10 cellular contexts compared by ENCODE assay signal in the genomic region with DNA sequence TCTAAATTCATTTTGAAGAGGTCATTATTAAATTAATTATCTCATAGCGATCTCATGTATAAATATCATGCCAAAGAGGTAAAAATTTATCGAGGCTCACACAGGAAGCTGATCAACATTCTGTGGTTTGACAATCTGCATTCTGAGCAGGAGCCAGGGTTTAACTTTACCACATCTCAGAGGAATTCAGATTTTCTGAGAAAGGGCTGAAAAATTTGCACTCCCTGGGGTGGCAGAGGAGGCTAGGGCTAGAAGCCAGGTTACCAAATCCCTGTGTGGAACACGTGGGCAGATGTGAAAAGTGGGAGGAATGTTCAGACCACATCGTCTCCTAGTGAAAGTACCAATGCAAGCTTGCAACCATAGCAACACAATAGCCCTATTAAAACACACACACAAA.
A peak's percentile ranks its signal among the peaks of the same experiment; 100 is the strongest.
DNase-seq lines count a peak whose midpoint lies in the region; ATAC-seq and TF ChIP-seq lines count a peak whose summit lies in the region.
"Had no signal": no experiment of that assay in that cellular context is flagged by ENCODE, and none has a peak within 500 bp of the region (broad histone marks: within the 10 kb centered on the region; RNA-seq: fewer than 3 reads in every experiment).

No MANE protein-coding gene starts in this region.

- H4K20me1 ChIP-seq in Loucy (ENCODE audit: insufficient read depth, low read length, poor library complexity, severe bottlenecking): no peaks in the 10 kb centered on the region

- H3K4me2 ChIP-seq in Loucy (ENCODE audit: low read depth, low read length, poor library complexity, severe bottlenecking): peak overlapping the region; percentile 10

- ATAC-seq in natural killer cell: peak in 2 of 3 donors; percentile 52 to 55

- H3K27me3 Mint-ChIP-seq in natural killer cell (ENCODE audit: low read depth in 2 of 2): no peaks in the 10 kb centered on the region

- H3K4me3 Mint-ChIP-seq in natural killer cell: no peak overlapping the region
- H3K4me3 Mint-ChIP-seq: activated B cell treated with CpG ODN at 0.5 μM for 24 hours had no signal

- no peaks in the 10 kb centered on the region for H3F3A ChIP-seq in Loucy (ENCODE audit: low read depth)

- H3K36me3 Mint-ChIP-seq in natural killer cell: no peaks in the 10 kb centered on the region

- H3K27me3 ChIP-seq in AG04450 (ENCODE audit: control insufficient read depth, insufficient read depth, low read length): no peaks in the 10 kb centered on the region
- H3K27me3 ChIP-seq in Loucy (ENCODE audit: insufficient read depth, low read length, poor library complexity, severe bottlenecking): no peaks in the 10 kb centered on the region

- intact Hi-C loops in natural killer cell (cut with micrococcal nuclease): no loop called here

- H3K9me2 ChIP-seq in Loucy (replicated peaks; ENCODE audit: low read depth, low read length): no peaks in the 10 kb centered on the region

- no peak overlapping the region for H3K9ac ChIP-seq in Loucy (ENCODE audit: low read depth, low read length, poor library complexity, severe bottlenecking)

- H3K27ac ChIP-seq in AG04450 (ENCODE audit: low read depth, low read length): no peak overlapping the region
- H3K27ac ChIP-seq in RWPE1: no peak overlapping the region
- H3K27ac ChIP-seq: HL-60 had no signal

- no peaks in the 10 kb centered on the region for H3K36me3 ChIP-seq in Loucy (ENCODE audit: insufficient read depth, low read length)

- H3K27ac Mint-ChIP-seq in natural killer cell: peak overlapping the region in 1 of 2 donors; percentile 39
- H3K27ac Mint-ChIP-seq: activated B cell treated with CpG ODN at 0.5 μM for 24 hours had no signal

- H3K4me1 Mint-ChIP-seq in natural killer cell: peaks cover 29 to 33% of the 10 kb centered on the region in 2 donors
- H3K4me1 Mint-ChIP-seq: activated B cell treated with CpG ODN at 0.5 μM for 24 hours had no signal

- H3K79me2 ChIP-seq in Loucy (ENCODE audit: insufficient read depth, low read length): no peaks in the 10 kb centered on the region

- H3K4me1 ChIP-seq in Loucy (ENCODE audit: insufficient read depth, low read length, poor library complexity, severe bottlenecking): peaks cover 46% of the 10 kb centered on the region

- peak; percentile 85 for DNase-seq in AG04450 (ENCODE audit: low read depth, low spot score)
- peak; percentile 99 for DNase-seq in astrocyte of the hippocampus (ENCODE audit: low read depth, low spot score)
- no peak for DNase-seq in natural killer cell
- DNase-seq in HPDE6-E6E7 (ENCODE audit: extremely low spot score): no peak
- no peak for DNase-seq in SHP77 (lab: John Stamatoyannopoulos, UW)
- DNase-seq in RWPE1 (ENCODE audit: low spot score): no peak
- no peak for DNase-seq in DMS153 treated with DMSO at 0.1 percent for 48 hours (lab: John Stamatoyannopoulos, UW; ENCODE audit: unreplicated experiment)
- DNase-seq: activated B cell treated with CpG ODN at 0.5 μM for 24 hours had no signal

- H3K4me3 ChIP-seq in AG04450 (ENCODE audit: low read depth, low read length) (no peak overlapping the region), Loucy (ENCODE audit: low read length, poor library complexity, severe bottlenecking) (no peak overlapping the region)

- POLR2A ChIA-PET in AG04450 (lab: Yijun Ruan, JAX) (interaction anchor here (1.1 kb wide), 1 partner anchor 20 kb away, joined by 5 read pairs; no protein-coding TSS in a partner anchor), RWPE1 (lab: Yijun Ruan, JAX; ENCODE audit: low non-redundant PET) (no interaction called here)

- TF ChIP-seq CTCF in AG04450 (IDR thresholded peaks at IDR 0.05; ENCODE audit: low read depth, low read length) (no peak), Loucy (conservative IDR thresholded peaks at IDR 0.05; ENCODE audit: low read length) (no peak), natural killer cell (IDR thresholded peaks at IDR 0.05) (no peak), RWPE1 (conservative IDR thresholded peaks at IDR 0.05; ENCODE audit: low read depth) (no peak)

- H3K9me3 Mint-ChIP-seq in natural killer cell: peaks cover 0 to 3% of the 10 kb centered on the region in 2 donors

- H3K9me3 ChIP-seq in AG04450 (ENCODE audit: control insufficient read depth, insufficient read depth, low read length) (peaks cover 3% of the 10 kb centered on the region; the same call in 1 of the 2 replicates), Loucy (ENCODE audit: insufficient read depth, low read depth, low read length) (no peaks in the 10 kb centered on the region; the same call in 1 of the 2 replicates)

- H2AFZ ChIP-seq in Loucy (ENCODE audit: low read length): no peak overlapping the region

- CTCF ChIA-PET in AG04450 (lab: Charles Lee) (interaction anchor here (1.2 kb wide), 1 partner anchor 11 kb away, joined by 4 read pairs; no protein-coding TSS in a partner anchor), RWPE1 (lab: Yijun Ruan, JAX) (interaction anchor here (0.5 to 0.6 kb wide), 2 partner anchors 12 to 298 kb away, joined by 3 to 4 read pairs; no protein-coding TSS in a partner anchor)

Comparison
In these comparisons a context has a peak if more than half of its experiments do, and no peak if none do; other contexts are left out.
1. DNase-seq: peak in AG04450 (single experiment) and astrocyte of the hippocampus (single experiment); none in natural killer cell (single experiment), HPDE6-E6E7 (single experiment), SHP77 (0 of 2), RWPE1 (single experiment) and DMS153 treated with DMSO at 0.1 percent for 48 hours (single experiment).